Comparison of ENCODE assay signal across 11 cellular contexts in genomic region chr1:204285438-204286322, GRCh38.
A peak's percentile ranks its signal among the peaks of the same experiment; 100 is the strongest.
DNase-seq lines count a peak whose midpoint lies in the region; ATAC-seq, FAIRE-seq and TF ChIP-seq lines count a peak whose summit lies in the region.
"Had no signal": no experiment of that assay in that cellular context is flagged by ENCODE, and none has a peak within 500 bp of the region (broad histone marks: within the 10 kb centered on the region; RNA-seq: fewer than 3 reads in every experiment).

No MANE protein-coding gene starts in this region.

- H3K4me1 ChIP-seq in A549 = peaks cover 70% of the 10 kb centered on the region
- H3K4me1 ChIP-seq in lower lobe of right lung = peaks cover 40% of the 10 kb centered on the region

- CTCF ChIA-PET in A549 (lab: Yijun Ruan, JAX) = interaction anchor here (0.8 to 39.0 kb wide), 4 partner anchors 29 to 84 kb away, joined by 4 to 840 read pairs (median 38); partner anchors contain the start of gene PLEKHA6
- CTCF ChIA-PET in activated CD8-positive, alpha-beta T cell treated with anti-CD3 and anti-CD28 coated beads for 36 hours (lab: Charles Lee) = interaction anchor here (0.9 to 2.7 kb wide), 3 partner anchors 27 to 113 kb away, joined by 3 to 14 read pairs (median 3); no protein-coding TSS in a partner anchor

- peak overlapping the region in 2 of 5 experiments; percentile 37 to 68 for H3K4me3 Mint-ChIP-seq in brain
- no peak overlapping the region for H3K4me3 Mint-ChIP-seq in activated CD8-positive, alpha-beta T cell treated with anti-CD3 and anti-CD28 coated beads for 36 hours

- H3K9me3 Mint-ChIP-seq in brain = no peaks in the 10 kb centered on the region
- no peaks in the 10 kb centered on the region for H3K9me3 Mint-ChIP-seq in activated CD8-positive, alpha-beta T cell treated with anti-CD3 and anti-CD28 coated beads for 36 hours

- peaks cover 27% of the 10 kb centered on the region for H3K27me3 Mint-ChIP-seq in brain
- no peaks in the 10 kb centered on the region for H3K27me3 Mint-ChIP-seq in activated CD8-positive, alpha-beta T cell treated with anti-CD3 and anti-CD28 coated beads for 36 hours

- no peak for TF ChIP-seq RAD21 in A549 (conservative IDR thresholded peaks at IDR 0.05 in 1 of 2, IDR thresholded peaks at IDR 0.05 in 1 of 2)

- H3K9me3 ChIP-seq in A549 = no peaks in the 10 kb centered on the region
- H3K9me3 ChIP-seq in lower lobe of right lung = no peaks in the 10 kb centered on the region
- H3K9me3 ChIP-seq: MG63 had no signal

- no peak for FAIRE-seq in A549 (lab: Jason Lieb, UNC)

- TF ChIP-seq POLR2A in A549 (IDR thresholded peaks at IDR 0.05; ENCODE audit: low read length) = no peak

- WGBS in A549 (ENCODE audit: missing lambda C conversion rate) = 85% methylated on average over 13 of the region's 13 CpGs

- DNase-seq in A549 (ENCODE audit: low read depth in 1 of 2, low spot score in 1 of 2) = no peak
- peak; percentile 41 for DNase-seq in Caki2 (ENCODE audit: low read depth)
- DNase-seq in lower lobe of right lung = no peak
- no peak for DNase-seq in COLO829 (ENCODE audit: low spot score)
- DNase-seq in activated CD8-positive, alpha-beta T cell treated with anti-CD3 and anti-CD28 coated beads for 36 hours = no peak
- no peak for DNase-seq in GOT3 (lab: John Stamatoyannopoulos, UW)
- DNase-seq: activated CD4-positive, CD25-positive, alpha-beta regulatory T cell; cortex of kidney; MG63 had no signal

- H3K27ac ChIP-seq in A549 (peak overlapping the region in 1 of 2 experiments; percentile 31; a peak in 2 of 6 replicates), lower lobe of right lung (peak overlapping the region; percentile 81)

- H3K27ac Mint-ChIP-seq in brain = peak overlapping the region in 3 of 5 experiments; percentile 33 to 77 (median 38)
- no peak overlapping the region for H3K27ac Mint-ChIP-seq in activated CD8-positive, alpha-beta T cell treated with anti-CD3 and anti-CD28 coated beads for 36 hours

- no peak overlapping the region for H3K4me3 ChIP-seq in A549
- H3K4me3 ChIP-seq in lower lobe of right lung = no peak overlapping the region
- H3K4me3 ChIP-seq: MG63 had no signal

- peaks cover 6% of the 10 kb centered on the region for H3K36me3 Mint-ChIP-seq in brain
- no peaks in the 10 kb centered on the region for H3K36me3 Mint-ChIP-seq in activated CD8-positive, alpha-beta T cell treated with anti-CD3 and anti-CD28 coated beads for 36 hours (ENCODE audit: low read depth)

- intact Hi-C loops in lower lobe of right lung (cut with DNase I) = no loop called here
- intact Hi-C loops in activated CD8-positive, alpha-beta T cell treated with anti-CD3 and anti-CD28 coated beads for 36 hours (cut with micrococcal nuclease) = no loop called here

- in situ Hi-C loops in Caki2 (cut with HindIII; ENCODE audit: low pct_unique_long_range_greater_than_20kb, low sequenced_read_pairs) = no loop called here

- H3K4me1 Mint-ChIP-seq in brain = peaks cover 92% of the 10 kb centered on the region
- peaks cover 22% of the 10 kb centered on the region for H3K4me1 Mint-ChIP-seq in activated CD8-positive, alpha-beta T cell treated with anti-CD3 and anti-CD28 coated beads for 36 hours (ENCODE audit: low read depth)

- POLR2A ChIA-PET in A549 (lab: Yijun Ruan, JAX) = no interaction called here
- POLR2A ChIA-PET in activated CD8-positive, alpha-beta T cell treated with anti-CD3 and anti-CD28 coated beads for 36 hours (lab: Charles Lee) = no interaction called here

- TF ChIP-seq EP300 in A549 (IDR thresholded peaks at IDR 0.05) = no peak

- no peaks in the 10 kb centered on the region for H3K36me3 ChIP-seq in lower lobe of right lung
- H3K36me3 ChIP-seq: MG63 had no signal

- H3K27me3 ChIP-seq in lower lobe of right lung (ENCODE audit: low read depth) = no peaks in the 10 kb centered on the region

- TF ChIP-seq CTCF in A549 (IDR thresholded peaks at IDR 0.05) (no peak), brain (conservative IDR thresholded peaks at IDR 0.05) (no peak), lower lobe of right lung (IDR thresholded peaks at IDR 0.05) (no peak)
- no peak for TF ChIP-seq CTCF in activated CD8-positive, alpha-beta T cell treated with anti-CD3 and anti-CD28 coated beads for 36 hours (IDR thresholded peaks at IDR 0.05)

- H3K4me2 ChIP-seq in A549 = peak overlapping the region; percentile 78

- ATAC-seq in A549 (no peak), lower lobe of right lung (no peak), GM19467 (IDR thresholded peaks at IDR 0.05; ENCODE audit: unreplicated experiment) (no peak)
- ATAC-seq in activated CD8-positive, alpha-beta T cell treated with anti-CD3 and anti-CD28 coated beads for 36 hours = no peak

TF ChIP-seq in A549, 52 proteins besides CTCF, POLR2A, EP300 and RAD21:
- no peak for TF ChIP-seq MAFK (IDR thresholded peaks at IDR 0.05; ENCODE audit: partially characterized antibody)
- no peak for TF ChIP-seq MYC (IDR thresholded peaks at IDR 0.05; ENCODE audit: borderline replicate concordance, low read length)
- no peak for TF ChIP-seq ZC3H11A (IDR thresholded peaks at IDR 0.05)
TF ChIP-seq in A549: peak in this region for 0.
